ENCODE assay signal across 9 cellular contexts in the genomic region with DNA sequence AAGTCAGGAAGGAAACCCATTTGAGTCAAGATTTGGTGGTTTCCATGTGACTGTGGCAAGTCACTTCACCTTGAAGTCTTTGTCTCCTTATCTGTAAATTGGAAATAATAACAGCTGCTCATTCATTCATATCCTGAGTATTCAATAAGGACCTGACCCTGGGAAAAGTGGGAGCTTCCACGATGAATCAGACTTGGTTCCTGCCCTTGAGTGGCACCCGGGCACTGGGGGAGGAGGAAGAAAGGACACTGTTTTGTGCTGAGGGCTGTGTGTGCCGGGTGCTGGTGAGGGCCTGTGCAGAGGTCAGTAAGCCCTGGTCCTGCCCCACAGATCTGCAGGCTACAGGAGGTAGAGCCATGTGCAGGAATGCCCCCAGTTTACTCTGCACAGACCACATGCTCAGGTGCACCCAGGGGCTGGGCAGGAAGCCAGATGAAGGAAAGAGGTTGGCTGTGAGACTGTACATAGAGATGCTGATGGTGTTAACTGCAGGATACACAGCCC. TPM values are rescaled to one million over a fixed set of nuclear protein-coding genes. Genes with fewer than 3 reads are reported as not detected.
DNase-seq lines count a peak whose midpoint lies in the region; ATAC-seq and TF ChIP-seq lines count a peak whose summit lies in the region.
"Had no signal": no experiment of that assay in that cellular context is flagged by ENCODE, and none has a peak within 500 bp of the region (broad histone marks: within the 10 kb centered on the region; RNA-seq: fewer than 3 reads in every experiment).

No MANE protein-coding gene starts in this region.

- peak overlapping the region; percentile 36 for H3K27ac ChIP-seq in PC-3 (ENCODE audit: low read length)
- peak overlapping the region; percentile 17 to 98 (median 87) for H3K27ac ChIP-seq in esophagus squamous epithelium
- peak overlapping the region; percentile 38 for H3K27ac ChIP-seq in neutrophil

- intact Hi-C loops in Calu3 (cut with micrococcal nuclease; ENCODE audit: unreplicated experiment), result loop anchor here (5.0 kb wide), 1 partner anchor 42 kb away; no protein-coding TSS in a partner anchor
- intact Hi-C loops in PC-3 (cut with micrococcal nuclease), result no loop called here
- intact Hi-C loops in esophagus squamous epithelium (cut with DNase I), result no loop called here
- intact Hi-C loops in activated T-helper 2 cell treated with anti-CD3 and anti-CD28 coated beads, Interferon-gamma antibody, Interleukin-2, Interleukin-4, amounts not matched to agents 10 μg/mL and 5 μg/mL and 100 μg/mL, durations not matched to agents 14 hours and 24 hours and 36 hours (cut with micrococcal nuclease), result no loop called here

- H3K4me1 ChIP-seq in PC-3 (ENCODE audit: insufficient read depth, low read length) (peaks cover 62% of the 10 kb centered on the region), esophagus squamous epithelium (peaks cover 48 to 99% (median 95%) of the 10 kb centered on the region in 3 donors), neutrophil (ENCODE audit: control insufficient read depth in 1 of 2, insufficient read depth in 1 of 2, low read depth in 1 of 2, low read length in 1 of 2) (peaks cover 13 to 33% of the 10 kb centered on the region in 2 experiments)

- no peaks in the 10 kb centered on the region for H3K9me2 ChIP-seq in PC-3 (replicated peaks; ENCODE audit: low read length)

- H3K27ac Mint-ChIP-seq in Calu3 (ENCODE audit: unreplicated experiment), result peak overlapping the region; percentile 9
- no peak overlapping the region for H3K27ac Mint-ChIP-seq in activated T-helper 2 cell treated with anti-CD3 and anti-CD28 coated beads, Interferon-gamma antibody, Interleukin-2, Interleukin-4, amounts not matched to agents 10 μg/mL and 5 μg/mL and 100 μg/mL, durations not matched to agents 14 hours and 24 hours and 36 hours
- H3K27ac Mint-ChIP-seq: activated naive CD4-positive, alpha-beta T cell treated with anti-CD3 and anti-CD28 coated beads, Interleukin-2, amount 10 ng/mL, durations not matched to agents 7 days and 5 days had no signal

- POLR2A ChIA-PET in PC-3 (lab: Charles Lee; ENCODE audit: unreplicated experiment), result no interaction called here

- no TSS peak for BruUV-seq in Calu3 (replicated peaks; lab: Mats Ljungman, UMichigan)
- no TSS peak for BruUV-seq in PC-3 (replicated peaks; lab: Mats Ljungman, UMichigan)

- CTCF ChIA-PET in Calu3 (lab: Charles Lee) (interaction anchor here (0.5 to 2.6 kb wide), 4 partner anchors 31 to 56 kb away, joined by 3 to 7 read pairs (median 4); no protein-coding TSS in a partner anchor), PC-3 (lab: Charles Lee) (no interaction called here)

- TF ChIP-seq POLR2A in esophagus squamous epithelium (IDR thresholded peaks at IDR 0.05), result no peak

- H3K27me3 ChIP-seq in PC-3 (ENCODE audit: low read length) (no peaks in the 10 kb centered on the region), esophagus squamous epithelium (no peaks in the 10 kb centered on the region), neutrophil (no peaks in the 10 kb centered on the region)

- no peak overlapping the region for H3K9ac ChIP-seq in PC-3 (ENCODE audit: low read length)

- H3K9me3 Mint-ChIP-seq in Calu3 (ENCODE audit: low read depth, unreplicated experiment), result no peaks in the 10 kb centered on the region
- H3K9me3 Mint-ChIP-seq in activated T-helper 2 cell treated with anti-CD3 and anti-CD28 coated beads, Interferon-gamma antibody, Interleukin-2, Interleukin-4, amounts not matched to agents 10 μg/mL and 5 μg/mL and 100 μg/mL, durations not matched to agents 14 hours and 24 hours and 36 hours, result no peaks in the 10 kb centered on the region
- H3K9me3 Mint-ChIP-seq: activated naive CD4-positive, alpha-beta T cell treated with anti-CD3 and anti-CD28 coated beads, Interleukin-2, amount 10 ng/mL, durations not matched to agents 7 days and 5 days had no signal

- peaks cover 38% of the 10 kb centered on the region for H4K20me1 ChIP-seq in PC-3 (ENCODE audit: low read length)

- peak; percentile 6 for ATAC-seq in PC-3

- peak overlapping the region; percentile 25; the same call in 1 of the 2 replicates for H3K4me2 ChIP-seq in PC-3 (ENCODE audit: low read length)

- H2AFZ ChIP-seq in PC-3 (ENCODE audit: low read length), result no peak overlapping the region

- H3K36me3 Mint-ChIP-seq in Calu3 (ENCODE audit: insufficient read depth, unreplicated experiment), result peaks cover 35% of the 10 kb centered on the region
- H3K36me3 Mint-ChIP-seq in activated T-helper 2 cell treated with anti-CD3 and anti-CD28 coated beads, Interferon-gamma antibody, Interleukin-2, Interleukin-4, amounts not matched to agents 10 μg/mL and 5 μg/mL and 100 μg/mL, durations not matched to agents 14 hours and 24 hours and 36 hours (ENCODE audit: low read depth), result no peaks in the 10 kb centered on the region
- H3K36me3 Mint-ChIP-seq: activated naive CD4-positive, alpha-beta T cell treated with anti-CD3 and anti-CD28 coated beads, Interleukin-2, amount 10 ng/mL, durations not matched to agents 7 days and 5 days had no signal

- DNase-seq in Calu3 (peak; percentile 83), PC-3 (peak; percentile 62), esophagus squamous epithelium (lab: John Stamatoyannopoulos, UW) (no peak), epidermal melanocyte (ENCODE audit: insufficient read length, low spot score) (no peak), NCI-H2227 (lab: John Stamatoyannopoulos, UW; ENCODE audit: unreplicated experiment) (no peak), iPS-NIHi7 (ENCODE audit: extremely low spot score) (no peak)
- no peak for DNase-seq in activated T-helper 2 cell treated with anti-CD3 and anti-CD28 coated beads, Interferon-gamma antibody, Interleukin-2, Interleukin-4, amounts not matched to agents 10 μg/mL and 5 μg/mL and 100 μg/mL, durations not matched to agents 14 hours and 24 hours and 36 hours (ENCODE audit: low spot score)
- DNase-seq: activated naive CD4-positive, alpha-beta T cell treated with anti-CD3 and anti-CD28 coated beads, Interleukin-2, amount 10 ng/mL, durations not matched to agents 7 days and 5 days had no signal

- no peaks in the 10 kb centered on the region for H3K27me3 Mint-ChIP-seq in Calu3 (ENCODE audit: unreplicated experiment)
- H3K27me3 Mint-ChIP-seq in activated T-helper 2 cell treated with anti-CD3 and anti-CD28 coated beads, Interferon-gamma antibody, Interleukin-2, Interleukin-4, amounts not matched to agents 10 μg/mL and 5 μg/mL and 100 μg/mL, durations not matched to agents 14 hours and 24 hours and 36 hours (ENCODE audit: low read depth), result no peaks in the 10 kb centered on the region
- H3K27me3 Mint-ChIP-seq: activated naive CD4-positive, alpha-beta T cell treated with anti-CD3 and anti-CD28 coated beads, Interleukin-2, amount 10 ng/mL, durations not matched to agents 7 days and 5 days had no signal

- H3K9me3 ChIP-seq in PC-3 (ENCODE audit: low read length) (no peaks in the 10 kb centered on the region), esophagus squamous epithelium (no peaks in the 10 kb centered on the region), neutrophil (no peaks in the 10 kb centered on the region)

- peaks cover 92% of the 10 kb centered on the region for H3K79me2 ChIP-seq in PC-3 (ENCODE audit: low read length)

- no peaks in the 10 kb centered on the region for H3K36me3 ChIP-seq in PC-3 (ENCODE audit: low read depth, low read length)
- H3K36me3 ChIP-seq in esophagus squamous epithelium, result peaks cover 0 to 11% (median 0%) of the 10 kb centered on the region in 3 donors
- peaks cover 39% of the 10 kb centered on the region for H3K36me3 ChIP-seq in neutrophil

- TF ChIP-seq CTCF in Calu3 (IDR thresholded peaks at IDR 0.05; ENCODE audit: unreplicated experiment), result no peak
- TF ChIP-seq CTCF in PC-3 (conservative IDR thresholded peaks at IDR 0.05; ENCODE audit: low read depth, low read length), result no peak
- no peak for TF ChIP-seq CTCF in esophagus squamous epithelium (IDR thresholded peaks at IDR 0.05)
- no peak for TF ChIP-seq CTCF in neutrophil (IDR thresholded peaks at IDR 0.05)

- peaks cover 4% of the 10 kb centered on the region for H3F3A ChIP-seq in PC-3 (ENCODE audit: low read length, unreplicated experiment)

- WGBS in esophagus squamous epithelium, 2 donors, result 28% methylated on average over 2 of the region's 3 CpGs

- H3K4me1 Mint-ChIP-seq in Calu3 (ENCODE audit: low read depth, unreplicated experiment), result peaks cover 77% of the 10 kb centered on the region
- no peaks in the 10 kb centered on the region for H3K4me1 Mint-ChIP-seq in activated T-helper 2 cell treated with anti-CD3 and anti-CD28 coated beads, Interferon-gamma antibody, Interleukin-2, Interleukin-4, amounts not matched to agents 10 μg/mL and 5 μg/mL and 100 μg/mL, durations not matched to agents 14 hours and 24 hours and 36 hours (ENCODE audit: low read depth)
- H3K4me1 Mint-ChIP-seq: activated naive CD4-positive, alpha-beta T cell treated with anti-CD3 and anti-CD28 coated beads, Interleukin-2, amount 10 ng/mL, durations not matched to agents 7 days and 5 days had no signal

- H3K4me3 Mint-ChIP-seq in Calu3 (ENCODE audit: low read depth, unreplicated experiment), result peak overlapping the region; percentile 14
- H3K4me3 Mint-ChIP-seq in activated T-helper 2 cell treated with anti-CD3 and anti-CD28 coated beads, Interferon-gamma antibody, Interleukin-2, Interleukin-4, amounts not matched to agents 10 μg/mL and 5 μg/mL and 100 μg/mL, durations not matched to agents 14 hours and 24 hours and 36 hours (ENCODE audit: low read depth), result no peak overlapping the region
- H3K4me3 Mint-ChIP-seq: activated naive CD4-positive, alpha-beta T cell treated with anti-CD3 and anti-CD28 coated beads, Interleukin-2, amount 10 ng/mL, durations not matched to agents 7 days and 5 days had no signal

- no peak overlapping the region for H3K4me3 ChIP-seq in PC-3 (ENCODE audit: low read length)
- no peak overlapping the region for H3K4me3 ChIP-seq in esophagus squamous epithelium
- H3K4me3 ChIP-seq in neutrophil (ENCODE audit: low read depth in 1 of 2, low read length in 1 of 2), result no peak overlapping the region

RNA-seq across cellular contexts. Expression of gene NDST1, which starts 6.8 kb away (rescaled TPM):
- total RNA-seq in Calu3 (2022) (62.5 and 72.6 TPM in 2 replicates), PC-3 (2014; rRNA removed) (42.6 and 46.1 TPM in 2 replicates), esophagus squamous epithelium (100 to 1,000 TPM in 3 of 4 donors, 10 to 100 TPM in 1; 76.5 to 205 (median 118) TPM)
- 2.4 and 3.0 TPM in 2 replicates for total RNA-seq in activated T-helper 2 cell treated with anti-CD3 and anti-CD28 coated beads, Interferon-gamma antibody, Interleukin-2, Interleukin-4, amounts not matched to agents 10 μg/mL and 5 μg/mL and 100 μg/mL, durations not matched to agents 14 hours and 24 hours and 36 hours

Comparison
In these comparisons a context has a peak if more than half of its experiments do, and no peak if none do; other contexts are left out.
1. DNase-seq: peak in Calu3 (single experiment) and PC-3 (single experiment); none in esophagus squamous epithelium (single experiment), epidermal melanocyte (single experiment), activated T-helper 2 cell treated with anti-CD3 and anti-CD28 coated beads, Interferon-gamma antibody, Interleukin-2, Interleukin-4, amounts not matched to agents 10 μg/mL and 5 μg/mL and 100 μg/mL, durations not matched to agents 14 hours and 24 hours and 36 hours (single experiment), NCI-H2227 (single experiment) and iPS-NIHi7 (single experiment).
2. H3K27ac ChIP-seq: peak in every context shown above with its lines; median percentile 87 in esophagus squamous epithelium; 38 in neutrophil; 36 in PC-3.
3. RNA of gene NDST1, which starts 6.8 kb away (total RNA-seq): 76.5 to 205 TPM in esophagus squamous epithelium, 62.5 to 72.6 TPM in Calu3 and 42.6 to 46.1 TPM in PC-3; 2.4 to 3.0 TPM in activated T-helper 2 cell treated with anti-CD3 and anti-CD28 coated beads, Interferon-gamma antibody, Interleukin-2, Interleukin-4, amounts not matched to agents 10 μg/mL and 5 μg/mL and 100 μg/mL, durations not matched to agents 14 hours and 24 hours and 36 hours; every median in the first group is over 10 times any median in the second.